ENCODE assay signal across 13 cellular contexts in the genomic region with DNA sequence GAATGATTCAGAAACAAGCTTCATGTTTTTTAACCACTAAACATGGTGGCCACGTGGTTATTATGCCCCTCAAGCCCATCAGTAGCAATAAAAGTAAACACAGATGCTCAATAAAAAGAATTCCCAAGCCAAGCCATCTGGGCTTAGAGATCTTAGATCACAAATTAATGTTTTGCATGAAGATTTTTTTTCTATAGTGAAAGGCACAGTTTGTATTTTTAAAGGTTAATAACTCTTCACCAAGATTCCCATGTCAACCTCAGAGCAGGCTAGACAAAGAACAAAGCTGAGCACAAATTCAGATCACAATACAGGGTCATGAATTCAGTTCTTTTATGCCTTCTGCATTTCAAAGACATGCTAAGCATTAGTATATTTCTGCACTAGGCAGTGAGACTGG.
DNase-seq lines count a peak whose midpoint lies in the region; ATAC-seq and TF ChIP-seq lines count a peak whose summit lies in the region.
"Had no signal": no experiment of that assay in that cellular context is flagged by ENCODE, and none has a peak within 500 bp of the region (broad histone marks: within the 10 kb centered on the region; RNA-seq: fewer than 3 reads in every experiment).

No MANE protein-coding gene starts in this region.

- ATAC-seq in GM18505 (IDR thresholded peaks at IDR 0.05; ENCODE audit: unreplicated experiment) (no peak), HG02759 (IDR thresholded peaks at IDR 0.05; ENCODE audit: unreplicated experiment) (no peak)
- ATAC-seq: CD8-positive, alpha-beta T cell had no signal

- DNase-seq in DMS 273 (lab: John Stamatoyannopoulos, UW; ENCODE audit: unreplicated experiment): peak; percentile 20
- peak; percentile 4 for DNase-seq in NCI-H1694 (lab: John Stamatoyannopoulos, UW)
- peak; percentile 77 for DNase-seq in NCI-H69 (lab: John Stamatoyannopoulos, UW)
- no peak for DNase-seq in activated gamma-delta T cell (lab: John Stamatoyannopoulos, UW)
- DNase-seq: Calu3; CD8-positive, alpha-beta T cell; DMS153; DMS79; GDM1; GOT3; H7 had no signal

- TF ChIP-seq POLR2A in GM18505 (IDR thresholded peaks at IDR 0.05; ENCODE audit: borderline replicate concordance, extremely low read depth, insufficient read depth, insufficient read length): no peak
